In the genomic region with DNA sequence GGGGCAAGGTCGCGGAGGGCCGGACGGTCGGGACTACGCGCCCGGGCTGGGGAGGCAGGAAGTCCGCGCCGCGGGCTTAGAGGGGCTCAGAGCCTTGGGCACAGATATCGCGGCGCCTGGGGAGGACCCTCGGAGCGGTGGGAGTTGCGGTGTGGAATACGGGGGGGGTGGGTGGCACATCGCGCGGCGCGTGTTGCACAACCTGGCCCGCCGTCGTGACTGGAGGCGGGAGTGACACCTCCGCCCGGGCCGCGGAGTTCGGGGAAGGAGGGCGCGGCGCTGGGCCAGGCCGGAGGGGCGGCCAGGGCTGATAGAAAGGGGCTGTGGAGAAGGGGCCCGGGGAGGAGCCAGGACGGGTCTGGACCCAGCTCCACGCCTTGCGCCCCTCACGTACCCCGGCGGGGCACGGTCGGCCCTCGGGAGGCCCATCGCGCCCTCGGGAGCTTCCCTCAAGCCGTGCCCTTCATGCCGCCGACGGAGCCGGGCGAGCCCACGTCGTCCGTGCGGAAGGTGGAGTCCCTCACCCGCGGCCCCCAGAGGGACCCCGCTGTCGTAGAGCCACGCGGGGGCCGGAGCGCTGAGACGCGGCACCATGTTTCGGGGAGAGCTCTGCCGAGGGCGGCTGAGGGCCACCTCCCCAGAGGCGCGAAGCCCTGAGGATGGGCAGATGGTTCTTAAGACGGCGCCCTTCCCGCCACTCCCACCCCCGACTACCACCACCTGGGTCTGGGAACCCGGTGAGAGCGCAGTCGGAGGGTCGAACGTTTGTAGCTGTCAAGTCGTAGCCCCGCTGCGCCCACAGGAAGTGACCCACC, we compare ENCODE assay signal across 3 cellular contexts.
TF ChIP-seq lines count a peak whose summit lies in the region.

No MANE protein-coding gene starts in this region.

TF ChIP-seq in SK-N-SH, 30 proteins besides CTCF, POLR2A, EP300 and RAD21:
- TF ChIP-seq SMC3 (IDR thresholded peaks at IDR 0.05; ENCODE audit: low read depth, low read length): no peak
- TF ChIP-seq, protein P1, sequence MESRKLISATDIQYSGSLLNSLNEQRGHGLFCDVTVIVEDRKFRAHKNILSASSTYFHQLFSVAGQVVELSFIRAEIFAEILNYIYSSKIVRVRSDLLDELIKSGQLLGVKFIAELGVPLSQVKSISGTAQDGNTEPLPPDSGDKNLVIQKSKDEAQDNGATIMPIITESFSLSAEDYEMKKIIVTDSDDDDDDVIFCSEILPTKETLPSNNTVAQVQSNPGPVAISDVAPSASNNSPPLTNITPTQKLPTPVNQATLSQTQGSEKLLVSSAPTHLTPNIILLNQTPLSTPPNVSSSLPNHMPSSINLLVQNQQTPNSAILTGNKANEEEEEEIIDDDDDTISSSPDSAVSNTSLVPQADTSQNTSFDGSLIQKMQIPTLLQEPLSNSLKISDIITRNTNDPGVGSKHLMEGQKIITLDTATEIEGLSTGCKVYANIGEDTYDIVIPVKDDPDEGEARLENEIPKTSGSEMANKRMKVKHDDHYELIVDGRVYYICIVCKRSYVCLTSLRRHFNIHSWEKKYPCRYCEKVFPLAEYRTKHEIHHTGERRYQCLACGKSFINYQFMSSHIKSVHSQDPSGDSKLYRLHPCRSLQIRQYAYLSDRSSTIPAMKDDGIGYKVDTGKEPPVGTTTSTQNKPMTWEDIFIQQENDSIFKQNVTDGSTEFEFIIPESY (IDR thresholded peaks at IDR 0.05; ENCODE audit: borderline replicate concordance, low read depth): no peak

TF ChIP-seq in SK-N-SH treated with all-trans-retinoic acid at 6 μM for 48 hours, 23 proteins besides CTCF, POLR2A, EP300 and RAD21:
- TF ChIP-seq ISL1 (CRISPR knock-in tag; IDR thresholded peaks at IDR 0.05) (no peak), TOX (CRISPR knock-in tag; IDR thresholded peaks at IDR 0.05; ENCODE audit: borderline replicate concordance) (no peak), PPARA (CRISPR knock-in tag; IDR thresholded peaks at IDR 0.05; ENCODE audit: borderline replicate concordance) (no peak), BACH2 (CRISPR knock-in tag; IDR thresholded peaks at IDR 0.05; ENCODE audit: borderline replicate concordance) (no peak), ZC3H10 (CRISPR knock-in tag; IDR thresholded peaks at IDR 0.05) (no peak), TCF4 (CRISPR knock-in tag; IDR thresholded peaks at IDR 0.05; ENCODE audit: borderline replicate concordance) (no peak)
- TF ChIP-seq, protein P2, sequence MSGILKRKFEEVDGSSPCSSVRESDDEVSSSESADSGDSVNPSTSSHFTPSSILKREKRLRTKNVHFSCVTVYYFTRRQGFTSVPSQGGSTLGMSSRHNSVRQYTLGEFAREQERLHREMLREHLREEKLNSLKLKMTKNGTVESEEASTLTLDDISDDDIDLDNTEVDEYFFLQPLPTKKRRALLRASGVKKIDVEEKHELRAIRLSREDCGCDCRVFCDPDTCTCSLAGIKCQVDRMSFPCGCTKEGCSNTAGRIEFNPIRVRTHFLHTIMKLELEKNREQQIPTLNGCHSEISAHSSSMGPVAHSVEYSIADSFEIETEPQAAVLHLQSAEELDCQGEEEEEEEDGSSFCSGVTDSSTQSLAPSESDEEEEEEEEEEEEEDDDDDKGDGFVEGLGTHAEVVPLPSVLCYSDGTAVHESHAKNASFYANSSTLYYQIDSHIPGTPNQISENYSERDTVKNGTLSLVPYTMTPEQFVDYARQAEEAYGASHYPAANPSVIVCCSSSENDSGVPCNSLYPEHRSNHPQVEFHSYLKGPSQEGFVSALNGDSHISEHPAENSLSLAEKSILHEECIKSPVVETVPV (CRISPR knock-in tag; IDR thresholded peaks at IDR 0.05): no peak

TF ChIP-seq in HepG2, 621 proteins besides CTCF, POLR2A, EP300 and RAD21 (continues in another document):
- TF ChIP-seq, protein P3, sequence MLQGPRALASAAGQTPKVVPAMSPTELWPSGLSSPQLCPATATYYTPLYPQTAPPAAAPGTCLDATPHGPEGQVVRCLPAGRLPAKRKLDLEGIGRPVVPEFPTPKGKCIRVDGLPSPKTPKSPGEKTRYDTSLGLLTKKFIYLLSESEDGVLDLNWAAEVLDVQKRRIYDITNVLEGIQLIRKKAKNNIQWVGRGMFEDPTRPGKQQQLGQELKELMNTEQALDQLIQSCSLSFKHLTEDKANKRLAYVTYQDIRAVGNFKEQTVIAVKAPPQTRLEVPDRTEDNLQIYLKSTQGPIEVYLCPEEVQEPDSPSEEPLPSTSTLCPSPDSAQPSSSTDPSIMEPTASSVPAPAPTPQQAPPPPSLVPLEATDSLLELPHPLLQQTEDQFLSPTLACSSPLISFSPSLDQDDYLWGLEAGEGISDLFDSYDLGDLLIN (CRISPR knock-in tag; IDR thresholded peaks at IDR 0.05; ENCODE audit: borderline replicate concordance): 0 out of 2 replicates have a peak, but pooled peaks have one; percentile 5
- TF ChIP-seq KMT2B (CRISPR knock-in tag; IDR thresholded peaks at IDR 0.05) (no peak), ZBTB38 (CRISPR knock-in tag; IDR thresholded peaks at IDR 0.05) (peak; percentile 89; the same call in 1 of the 2 replicates), PAF1 (CRISPR knock-in tag; IDR thresholded peaks at IDR 0.05) (no peak), NCOA5 (CRISPR knock-in tag; IDR thresholded peaks at IDR 0.05) (no peak), PHF5A (CRISPR knock-in tag; IDR thresholded peaks at IDR 0.05; ENCODE audit: low read depth, unreplicated experiment) (no peak), SMAD3 (CRISPR knock-in tag; IDR thresholded peaks at IDR 0.05) (no peak), ZNF333 (CRISPR knock-in tag; IDR thresholded peaks at IDR 0.05; ENCODE audit: borderline replicate concordance) (no peak), CEBPG (CRISPR knock-in tag; IDR thresholded peaks at IDR 0.05) (peak; percentile 7; the same call in 1 of the 2 replicates), ARHGAP35 (CRISPR knock-in tag; IDR thresholded peaks at IDR 0.05; ENCODE audit: borderline replicate concordance) (0 out of 2 replicates have a peak, but pooled peaks have one; percentile 27), STAG1 (CRISPR knock-in tag; IDR thresholded peaks at IDR 0.05) (no peak), SPEN (CRISPR knock-in tag; IDR thresholded peaks at IDR 0.05; ENCODE audit: low read depth) (no peak), RNF2 (conservative IDR thresholded peaks at IDR 0.05; ENCODE audit: low read depth) (0 out of 2 replicates have a peak, but pooled peaks have one; percentile 3), ZNF329 (CRISPR knock-in tag; IDR thresholded peaks at IDR 0.05; ENCODE audit: low read depth) (no peak), ZNF317 (CRISPR knock-in tag; IDR thresholded peaks at IDR 0.05) (no peak), RELA (CRISPR knock-in tag; IDR thresholded peaks at IDR 0.05) (no peak), ZNF431 (CRISPR knock-in tag; IDR thresholded peaks at IDR 0.05; ENCODE audit: borderline replicate concordance, low read depth) (0 out of 2 replicates have a peak, but pooled peaks have one; percentile 15), RFX5 (IDR thresholded peaks at IDR 0.05; ENCODE audit: low read depth, low read length) (no peak), NONO (IDR thresholded peaks at IDR 0.05) (no peak), NONO (CRISPR knock-in tag; conservative IDR thresholded peaks at IDR 0.05) (no peak), ZNF33B (CRISPR knock-in tag; IDR thresholded peaks at IDR 0.05) (no peak), IKZF1 (IDR thresholded peaks at IDR 0.05) (no peak), ZNF382 (CRISPR knock-in tag; IDR thresholded peaks at IDR 0.05; ENCODE audit: borderline replicate concordance) (no peak), PITX1 (CRISPR knock-in tag; IDR thresholded peaks at IDR 0.05) (no peak), RCOR2 (CRISPR knock-in tag; IDR thresholded peaks at IDR 0.05) (no peak)
- TF ChIP-seq, protein P4, sequence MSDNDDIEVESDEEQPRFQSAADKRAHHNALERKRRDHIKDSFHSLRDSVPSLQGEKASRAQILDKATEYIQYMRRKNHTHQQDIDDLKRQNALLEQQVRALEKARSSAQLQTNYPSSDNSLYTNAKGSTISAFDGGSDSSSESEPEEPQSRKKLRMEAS (IDR thresholded peaks at IDR 0.05): 0 out of 2 replicates have a peak, but pooled peaks have one; percentile 8
- TF ChIP-seq, protein P5, sequence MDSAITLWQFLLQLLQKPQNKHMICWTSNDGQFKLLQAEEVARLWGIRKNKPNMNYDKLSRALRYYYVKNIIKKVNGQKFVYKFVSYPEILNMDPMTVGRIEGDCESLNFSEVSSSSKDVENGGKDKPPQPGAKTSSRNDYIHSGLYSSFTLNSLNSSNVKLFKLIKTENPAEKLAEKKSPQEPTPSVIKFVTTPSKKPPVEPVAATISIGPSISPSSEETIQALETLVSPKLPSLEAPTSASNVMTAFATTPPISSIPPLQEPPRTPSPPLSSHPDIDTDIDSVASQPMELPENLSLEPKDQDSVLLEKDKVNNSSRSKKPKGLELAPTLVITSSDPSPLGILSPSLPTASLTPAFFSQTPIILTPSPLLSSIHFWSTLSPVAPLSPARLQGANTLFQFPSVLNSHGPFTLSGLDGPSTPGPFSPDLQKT (CRISPR knock-in tag; IDR thresholded peaks at IDR 0.05; ENCODE audit: borderline replicate concordance): no peak
- TF ChIP-seq, protein P6, sequence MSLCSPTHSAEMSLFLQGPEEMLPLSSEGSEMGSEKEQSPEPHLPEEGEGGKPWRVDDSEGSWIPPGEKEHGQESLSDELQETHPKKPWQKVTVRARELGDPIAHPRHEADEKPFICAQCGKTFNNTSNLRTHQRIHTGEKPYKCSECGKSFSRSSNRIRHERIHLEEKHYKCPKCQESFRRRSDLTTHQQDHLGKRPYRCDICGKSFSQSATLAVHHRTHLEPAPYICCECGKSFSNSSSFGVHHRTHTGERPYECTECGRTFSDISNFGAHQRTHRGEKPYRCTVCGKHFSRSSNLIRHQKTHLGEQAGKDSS (CRISPR knock-in tag; IDR thresholded peaks at IDR 0.05; ENCODE audit: borderline replicate concordance, low read depth): no peak
- TF ChIP-seq, protein P7, sequence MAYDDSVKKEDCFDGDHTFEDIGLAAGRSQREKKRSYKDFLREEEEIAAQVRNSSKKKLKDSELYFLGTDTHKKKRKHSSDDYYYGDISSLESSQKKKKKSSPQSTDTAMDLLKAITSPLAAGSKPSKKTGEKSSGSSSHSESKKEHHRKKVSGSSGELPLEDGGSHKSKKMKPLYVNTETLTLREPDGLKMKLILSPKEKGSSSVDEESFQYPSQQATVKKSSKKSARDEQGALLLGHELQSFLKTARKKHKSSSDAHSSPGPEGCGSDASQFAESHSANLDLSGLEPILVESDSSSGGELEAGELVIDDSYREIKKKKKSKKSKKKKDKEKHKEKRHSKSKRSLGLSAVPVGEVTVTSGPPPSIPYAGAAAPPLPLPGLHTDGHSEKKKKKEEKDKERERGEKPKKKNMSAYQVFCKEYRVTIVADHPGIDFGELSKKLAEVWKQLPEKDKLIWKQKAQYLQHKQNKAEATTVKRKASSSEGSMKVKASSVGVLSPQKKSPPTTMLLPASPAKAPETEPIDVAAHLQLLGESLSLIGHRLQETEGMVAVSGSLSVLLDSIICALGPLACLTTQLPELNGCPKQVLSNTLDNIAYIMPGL (CRISPR knock-in tag; IDR thresholded peaks at IDR 0.05; ENCODE audit: borderline replicate concordance in 1 of 2, low read depth in 1 of 2): peak in 1 of 2 experiments; percentile 8; a peak in 1 of 4 replicates
- TF ChIP-seq, protein P8, sequence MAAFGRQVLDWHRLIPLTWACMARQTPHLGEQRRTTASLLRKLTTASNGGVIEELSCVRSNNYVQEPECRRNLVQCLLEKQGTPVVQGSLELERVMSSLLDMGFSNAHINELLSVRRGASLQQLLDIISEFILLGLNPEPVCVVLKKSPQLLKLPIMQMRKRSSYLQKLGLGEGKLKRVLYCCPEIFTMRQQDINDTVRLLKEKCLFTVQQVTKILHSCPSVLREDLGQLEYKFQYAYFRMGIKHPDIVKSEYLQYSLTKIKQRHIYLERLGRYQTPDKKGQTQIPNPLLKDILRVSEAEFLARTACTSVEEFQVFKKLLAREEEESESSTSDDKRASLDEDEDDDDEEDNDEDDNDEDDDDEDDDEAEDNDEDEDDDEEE (CRISPR knock-in tag; IDR thresholded peaks at IDR 0.05): no peak
- TF ChIP-seq, protein P1 (CRISPR knock-in tag; IDR thresholded peaks at IDR 0.05): peak; percentile 47; the same call in 1 of the 2 replicates
- TF ChIP-seq, protein P9, sequence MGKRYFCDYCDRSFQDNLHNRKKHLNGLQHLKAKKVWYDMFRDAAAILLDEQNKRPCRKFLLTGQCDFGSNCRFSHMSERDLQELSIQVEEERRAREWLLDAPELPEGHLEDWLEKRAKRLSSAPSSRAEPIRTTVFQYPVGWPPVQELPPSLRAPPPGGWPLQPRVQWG (CRISPR knock-in tag; IDR thresholded peaks at IDR 0.05; ENCODE audit: borderline replicate concordance, low read depth): no peak
- TF ChIP-seq, protein P10, sequence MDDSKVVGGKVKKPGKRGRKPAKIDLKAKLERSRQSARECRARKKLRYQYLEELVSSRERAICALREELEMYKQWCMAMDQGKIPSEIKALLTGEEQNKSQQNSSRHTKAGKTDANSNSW (CRISPR knock-in tag; IDR thresholded peaks at IDR 0.05; ENCODE audit: borderline replicate concordance): no peak
- TF ChIP-seq, protein P11, sequence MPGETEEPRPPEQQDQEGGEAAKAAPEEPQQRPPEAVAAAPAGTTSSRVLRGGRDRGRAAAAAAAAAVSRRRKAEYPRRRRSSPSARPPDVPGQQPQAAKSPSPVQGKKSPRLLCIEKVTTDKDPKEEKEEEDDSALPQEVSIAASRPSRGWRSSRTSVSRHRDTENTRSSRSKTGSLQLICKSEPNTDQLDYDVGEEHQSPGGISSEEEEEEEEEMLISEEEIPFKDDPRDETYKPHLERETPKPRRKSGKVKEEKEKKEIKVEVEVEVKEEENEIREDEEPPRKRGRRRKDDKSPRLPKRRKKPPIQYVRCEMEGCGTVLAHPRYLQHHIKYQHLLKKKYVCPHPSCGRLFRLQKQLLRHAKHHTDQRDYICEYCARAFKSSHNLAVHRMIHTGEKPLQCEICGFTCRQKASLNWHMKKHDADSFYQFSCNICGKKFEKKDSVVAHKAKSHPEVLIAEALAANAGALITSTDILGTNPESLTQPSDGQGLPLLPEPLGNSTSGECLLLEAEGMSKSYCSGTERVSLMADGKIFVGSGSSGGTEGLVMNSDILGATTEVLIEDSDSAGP (CRISPR knock-in tag; IDR thresholded peaks at IDR 0.05; ENCODE audit: borderline replicate concordance): peak; percentile 52; the same call in 1 of the 2 replicates
